8 cellular contexts compared by ENCODE assay signal in the genomic region with DNA sequence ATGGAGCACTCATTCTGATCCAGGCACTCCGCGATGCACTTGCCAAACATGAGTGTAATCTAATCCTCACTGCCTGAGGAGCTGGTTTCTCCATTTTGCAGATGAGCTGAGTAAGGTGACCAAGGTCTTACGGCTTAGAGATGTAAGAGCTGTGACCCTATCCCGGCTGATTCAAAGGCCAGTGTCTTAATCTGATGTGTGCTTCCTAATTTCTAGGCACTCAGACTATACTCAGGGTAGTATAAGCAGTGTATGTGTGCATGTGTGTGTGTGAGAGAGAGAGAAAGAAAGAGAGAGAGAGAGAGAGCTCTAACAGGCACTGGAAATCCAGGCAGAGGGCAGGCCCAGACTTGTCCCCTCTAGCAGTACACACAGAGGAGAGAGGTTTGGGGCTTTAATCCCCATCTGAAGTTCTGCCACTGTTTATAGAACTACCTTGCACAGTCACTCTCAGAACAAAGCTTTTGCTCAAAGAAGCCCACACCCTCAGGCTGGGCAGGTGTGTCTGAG.
DNase-seq lines count a peak whose midpoint lies in the region; ATAC-seq and TF ChIP-seq lines count a peak whose summit lies in the region.

No MANE protein-coding gene starts in this region.

- ATAC-seq in HG03439 (IDR thresholded peaks at IDR 0.05; ENCODE audit: unreplicated experiment) (peak; percentile 68), GM21381 (IDR thresholded peaks at IDR 0.05; ENCODE audit: unreplicated experiment) (no peak)
- ATAC-seq in naive thymus-derived CD4-positive, alpha-beta T cell, result peak; percentile 54

- no peaks in the 10 kb centered on the region for H3F3A ChIP-seq in SK-N-SH (replicated peaks; ENCODE audit: insufficient read depth)

- no peaks in the 10 kb centered on the region for H3K27me3 ChIP-seq in SK-N-SH (ENCODE audit: insufficient read depth)
- H3K27me3 ChIP-seq in naive thymus-derived CD4-positive, alpha-beta T cell (ENCODE audit: control insufficient read depth in 2 of 2, insufficient read depth in 2 of 2, low read length in 2 of 2), result no peaks in the 10 kb centered on the region

- no peak for TF ChIP-seq EP300 in SK-N-SH (IDR thresholded peaks at IDR 0.05; ENCODE audit: borderline replicate concordance in 1 of 2, low read depth in 1 of 2, low read length in 1 of 2)

- H3K4me3 Mint-ChIP-seq in naive thymus-derived CD4-positive, alpha-beta T cell, result peak overlapping the region in 4 of 10 donors; percentile 14 to 42 (median 29)

- DNase-seq in NCI-H1417 (lab: John Stamatoyannopoulos, UW), result peak; percentile 43 to 72 (median 52)
- DNase-seq in NCI-H1417 treated with DMSO at 0.1 percent for 48 hours (lab: John Stamatoyannopoulos, UW), result no peak
- no peak for DNase-seq in SK-N-SH
- DNase-seq in naive thymus-derived CD4-positive, alpha-beta T cell, result peak in 3 of 9 donors; percentile 7 to 16 (median 8)
- DNase-seq in H4 (ENCODE audit: low spot score), result no peak
- no peak for DNase-seq in NCI-H2081 (lab: John Stamatoyannopoulos, UW)

- intact Hi-C loops in naive thymus-derived CD4-positive, alpha-beta T cell (cut with micrococcal nuclease), result no loop called here

- H3K4me1 Mint-ChIP-seq in naive thymus-derived CD4-positive, alpha-beta T cell, result peaks cover 13 to 34% (median 31%) of the 10 kb centered on the region in 7 donors

- no peak for TF ChIP-seq RAD21 in SK-N-SH (IDR thresholded peaks at IDR 0.05; ENCODE audit: low read length)

- CTCF ChIA-PET in SK-N-SH (lab: Yijun Ruan, JAX), result interaction anchor here (1.0 kb wide), 1 partner anchor 34 kb away, joined by 3 read pairs; no protein-coding TSS in a partner anchor
- CTCF ChIA-PET in naive thymus-derived CD4-positive, alpha-beta T cell (lab: Charles Lee), result interaction anchor here (0.8 kb wide), 1 partner anchor 22 kb away, joined by 3 read pairs; no protein-coding TSS in a partner anchor

- peak overlapping the region; percentile 1 to 82 (median 33) for H3K27ac Mint-ChIP-seq in naive thymus-derived CD4-positive, alpha-beta T cell

- H3K9me3 ChIP-seq in SK-N-SH, result no peaks in the 10 kb centered on the region
- no peaks in the 10 kb centered on the region for H3K9me3 ChIP-seq in naive thymus-derived CD4-positive, alpha-beta T cell (ENCODE audit: control insufficient read depth in 2 of 3, low read length in 3 of 3)

- no peaks in the 10 kb centered on the region for H3K9me2 ChIP-seq in SK-N-SH

- no peaks in the 10 kb centered on the region for H3K27me3 Mint-ChIP-seq in naive thymus-derived CD4-positive, alpha-beta T cell

- H4K20me1 ChIP-seq in SK-N-SH (ENCODE audit: insufficient read depth), result no peaks in the 10 kb centered on the region

- 95% methylated on average over 4 of the region's 4 CpGs for WGBS in SK-N-SH (ENCODE audit: low lambda C conversion rate)

- no peaks in the 10 kb centered on the region for H3K36me3 Mint-ChIP-seq in naive thymus-derived CD4-positive, alpha-beta T cell

- H3K36me3 ChIP-seq in SK-N-SH (replicated peaks in 1 of 2; ENCODE audit: control insufficient read depth in 1 of 2, insufficient read depth in 2 of 2, low read length in 1 of 2), result no peaks in the 10 kb centered on the region
- H3K36me3 ChIP-seq in naive thymus-derived CD4-positive, alpha-beta T cell (ENCODE audit: control insufficient read depth in 2 of 3, insufficient read depth in 3 of 3, low read length in 3 of 3), result no peaks in the 10 kb centered on the region

- H2AFZ ChIP-seq in SK-N-SH (ENCODE audit: low read depth), result peak overlapping the region; percentile 37; the same call in 1 of the 2 replicates

- no peak for TF ChIP-seq CTCF in SK-N-SH (IDR thresholded peaks at IDR 0.05)

- H3K4me1 ChIP-seq in SK-N-SH (ENCODE audit: control insufficient read depth in 1 of 2, insufficient read depth in 2 of 2, low read depth in 1 of 2, low read length in 1 of 2), result peaks cover 0 to 11% of the 10 kb centered on the region in 2 experiments; a peak in 2 of 4 replicates
- H3K4me1 ChIP-seq in naive thymus-derived CD4-positive, alpha-beta T cell (ENCODE audit: control insufficient read depth in 2 of 2, insufficient read depth in 2 of 2, low read length in 2 of 2), result peaks cover 0 to 7% of the 10 kb centered on the region in 2 donors

- no peaks in the 10 kb centered on the region for H3K9me3 Mint-ChIP-seq in naive thymus-derived CD4-positive, alpha-beta T cell

- no peak overlapping the region for H3K9ac ChIP-seq in SK-N-SH

- peak overlapping the region in 1 of 2 experiments; percentile 61; a peak in 2 of 4 replicates for H3K27ac ChIP-seq in SK-N-SH (ENCODE audit: low read depth in 2 of 2, low read length in 1 of 2)
- H3K27ac ChIP-seq in naive thymus-derived CD4-positive, alpha-beta T cell (ENCODE audit: low read depth, low read length), result no peak overlapping the region

- H3K4me3 ChIP-seq in SK-N-SH (ENCODE audit: low read depth in 2 of 2, low read length in 1 of 2), result no peak overlapping the region
- no peak overlapping the region for H3K4me3 ChIP-seq in naive thymus-derived CD4-positive, alpha-beta T cell (ENCODE audit: low read length)

- H3K79me2 ChIP-seq in SK-N-SH (ENCODE audit: insufficient read depth), result no peaks in the 10 kb centered on the region

- POLR2A ChIA-PET in SK-N-SH (lab: Yijun Ruan, JAX), result no interaction called here
- POLR2A ChIA-PET in naive thymus-derived CD4-positive, alpha-beta T cell (lab: Charles Lee), result interaction anchor here (0.9 to 1.7 kb wide), 3 partner anchors 8 to 192 kb away, joined by 3 to 5 read pairs (median 4); no protein-coding TSS in a partner anchor

- H3K4me2 ChIP-seq in SK-N-SH, result no peak overlapping the region

TF ChIP-seq in SK-N-SH, 30 proteins besides CTCF, POLR2A, EP300 and RAD21:
- TF ChIP-seq POLR2AphosphoS5 (IDR thresholded peaks at IDR 0.05; ENCODE audit: low read depth, low read length) (no peak), SIN3A (IDR thresholded peaks at IDR 0.05; ENCODE audit: borderline replicate concordance, low read depth, low read length) (no peak), GATA2 (CRISPR knock-in tag; IDR thresholded peaks at IDR 0.05) (no peak), NFIC (IDR thresholded peaks at IDR 0.05; ENCODE audit: borderline replicate concordance) (no peak), JUND (IDR thresholded peaks at IDR 0.05) (no peak), YY1 (IDR thresholded peaks at IDR 0.05; ENCODE audit: low read depth) (no peak), FOSL2 (IDR thresholded peaks at IDR 0.05; ENCODE audit: borderline replicate concordance, low read depth) (no peak), GABPA (IDR thresholded peaks at IDR 0.05; ENCODE audit: low read depth) (no peak)
- TF ChIP-seq, protein P1, sequence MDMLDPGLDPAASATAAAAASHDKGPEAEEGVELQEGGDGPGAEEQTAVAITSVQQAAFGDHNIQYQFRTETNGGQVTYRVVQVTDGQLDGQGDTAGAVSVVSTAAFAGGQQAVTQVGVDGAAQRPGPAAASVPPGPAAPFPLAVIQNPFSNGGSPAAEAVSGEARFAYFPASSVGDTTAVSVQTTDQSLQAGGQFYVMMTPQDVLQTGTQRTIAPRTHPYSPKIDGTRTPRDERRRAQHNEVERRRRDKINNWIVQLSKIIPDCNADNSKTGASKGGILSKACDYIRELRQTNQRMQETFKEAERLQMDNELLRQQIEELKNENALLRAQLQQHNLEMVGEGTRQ (IDR thresholded peaks at IDR 0.05; ENCODE audit: borderline replicate concordance, low read depth, low read length), result no peak
- TF ChIP-seq, protein P2, sequence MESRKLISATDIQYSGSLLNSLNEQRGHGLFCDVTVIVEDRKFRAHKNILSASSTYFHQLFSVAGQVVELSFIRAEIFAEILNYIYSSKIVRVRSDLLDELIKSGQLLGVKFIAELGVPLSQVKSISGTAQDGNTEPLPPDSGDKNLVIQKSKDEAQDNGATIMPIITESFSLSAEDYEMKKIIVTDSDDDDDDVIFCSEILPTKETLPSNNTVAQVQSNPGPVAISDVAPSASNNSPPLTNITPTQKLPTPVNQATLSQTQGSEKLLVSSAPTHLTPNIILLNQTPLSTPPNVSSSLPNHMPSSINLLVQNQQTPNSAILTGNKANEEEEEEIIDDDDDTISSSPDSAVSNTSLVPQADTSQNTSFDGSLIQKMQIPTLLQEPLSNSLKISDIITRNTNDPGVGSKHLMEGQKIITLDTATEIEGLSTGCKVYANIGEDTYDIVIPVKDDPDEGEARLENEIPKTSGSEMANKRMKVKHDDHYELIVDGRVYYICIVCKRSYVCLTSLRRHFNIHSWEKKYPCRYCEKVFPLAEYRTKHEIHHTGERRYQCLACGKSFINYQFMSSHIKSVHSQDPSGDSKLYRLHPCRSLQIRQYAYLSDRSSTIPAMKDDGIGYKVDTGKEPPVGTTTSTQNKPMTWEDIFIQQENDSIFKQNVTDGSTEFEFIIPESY (IDR thresholded peaks at IDR 0.05; ENCODE audit: borderline replicate concordance, low read depth), result no peak
- TF ChIP-seq, protein P3, sequence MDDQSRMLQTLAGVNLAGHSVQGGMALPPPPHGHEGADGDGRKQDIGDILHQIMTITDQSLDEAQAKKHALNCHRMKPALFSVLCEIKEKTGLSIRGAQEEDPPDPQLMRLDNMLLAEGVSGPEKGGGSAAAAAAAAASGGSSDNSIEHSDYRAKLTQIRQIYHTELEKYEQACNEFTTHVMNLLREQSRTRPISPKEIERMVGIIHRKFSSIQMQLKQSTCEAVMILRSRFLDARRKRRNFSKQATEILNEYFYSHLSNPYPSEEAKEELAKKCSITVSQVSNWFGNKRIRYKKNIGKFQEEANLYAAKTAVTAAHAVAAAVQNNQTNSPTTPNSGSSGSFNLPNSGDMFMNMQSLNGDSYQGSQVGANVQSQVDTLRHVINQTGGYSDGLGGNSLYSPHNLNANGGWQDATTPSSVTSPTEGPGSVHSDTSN (IDR thresholded peaks at IDR 0.05), result no peak
- TF ChIP-seq, protein P4, sequence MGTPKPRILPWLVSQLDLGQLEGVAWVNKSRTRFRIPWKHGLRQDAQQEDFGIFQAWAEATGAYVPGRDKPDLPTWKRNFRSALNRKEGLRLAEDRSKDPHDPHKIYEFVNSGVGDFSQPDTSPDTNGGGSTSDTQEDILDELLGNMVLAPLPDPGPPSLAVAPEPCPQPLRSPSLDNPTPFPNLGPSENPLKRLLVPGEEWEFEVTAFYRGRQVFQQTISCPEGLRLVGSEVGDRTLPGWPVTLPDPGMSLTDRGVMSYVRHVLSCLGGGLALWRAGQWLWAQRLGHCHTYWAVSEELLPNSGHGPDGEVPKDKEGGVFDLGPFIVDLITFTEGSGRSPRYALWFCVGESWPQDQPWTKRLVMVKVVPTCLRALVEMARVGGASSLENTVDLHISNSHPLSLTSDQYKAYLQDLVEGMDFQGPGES (IDR thresholded peaks at IDR 0.05; ENCODE audit: low read depth, low read length), result no peak

Comparison
In these comparisons a context has a peak if more than half of its experiments do, and no peak if none do; other contexts are left out.
1. DNase-seq: peak in NCI-H1417 (3 of 3); none in NCI-H1417 treated with DMSO at 0.1 percent for 48 hours (single experiment), SK-N-SH (single experiment), H4 (single experiment) and NCI-H2081 (0 of 2).